In the genomic region with DNA sequence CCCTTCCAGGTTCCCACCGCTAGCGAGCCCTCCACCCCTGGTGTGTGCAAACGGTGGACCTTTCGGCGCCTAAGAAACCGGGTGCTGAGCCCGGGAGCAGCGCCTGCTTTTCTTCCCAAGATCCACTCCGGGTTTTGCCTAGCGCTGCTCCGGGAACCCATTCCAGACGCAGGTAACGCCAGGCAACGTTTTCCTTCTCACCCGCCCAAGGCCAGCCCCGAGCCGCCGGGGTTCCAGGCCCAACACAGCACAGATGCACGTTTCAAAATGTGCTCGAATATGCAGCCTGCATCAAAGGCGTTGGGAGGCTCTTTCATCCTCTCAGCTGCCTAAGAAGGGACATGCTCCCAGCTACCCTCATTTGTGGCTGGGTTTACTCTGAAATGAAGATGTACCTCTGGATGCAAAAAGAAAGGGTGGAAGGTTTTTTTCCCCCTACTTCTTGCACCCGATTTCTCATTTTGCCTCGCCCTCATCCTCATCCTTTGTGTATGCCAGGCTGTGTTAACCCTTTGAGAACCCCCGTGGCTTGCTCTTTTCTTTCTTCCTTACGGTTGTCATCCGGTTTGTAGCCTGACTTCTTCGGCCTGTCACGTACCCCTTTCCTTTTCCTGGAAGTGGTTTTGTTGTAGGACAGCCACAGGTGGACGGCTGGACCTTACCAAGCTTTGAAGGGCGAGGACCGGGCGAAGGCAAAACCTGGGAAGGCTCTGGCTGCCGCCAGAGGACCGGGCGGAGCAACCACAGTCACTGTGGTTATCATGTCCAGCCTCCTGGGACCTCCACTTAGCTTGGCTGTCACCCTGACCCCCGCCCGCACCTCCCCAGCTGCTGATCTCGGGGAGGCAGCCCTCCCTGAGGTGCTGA, we compare ENCODE assay signal across 7 cellular contexts.
A peak's percentile ranks its signal among the peaks of the same experiment; 100 is the strongest.
DNase-seq lines count a peak whose midpoint lies in the region; ATAC-seq lines count a peak whose summit lies in the region.

No MANE protein-coding gene starts in this region.

- H3K9ac ChIP-seq in iPS-15b (ENCODE audit: low read depth, low read length) = peak overlapping the region; percentile 57

- H3K4me3 ChIP-seq in iPS-15b (ENCODE audit: low read depth, low read length) = peak overlapping the region; percentile 61
- peak overlapping the region; percentile 53 for H3K4me3 ChIP-seq in skeletal muscle cell (ENCODE audit: low read depth, low read length)

- H3K27me3 ChIP-seq in iPS-15b (ENCODE audit: control insufficient read depth, insufficient read depth, low read length) = no peaks in the 10 kb centered on the region

- H3K9me3 ChIP-seq in iPS-15b (ENCODE audit: control insufficient read depth, insufficient read depth, low read length) = no peaks in the 10 kb centered on the region

- DNase-seq in NCI-H146 treated with DMSO at 0.1 percent for 48 hours (lab: John Stamatoyannopoulos, UW; ENCODE audit: unreplicated experiment) = peak; percentile 81
- peak in 4 of 5 experiments; percentile 13 to 81 (median 24) for DNase-seq in T-helper 2 cell
- DNase-seq in brain pericyte (ENCODE audit: low read depth, low spot score) = peak; percentile 92
- DNase-seq in skeletal muscle cell (ENCODE audit: low read depth) = peak; percentile 67

- no peaks in the 10 kb centered on the region for H3K36me3 ChIP-seq in iPS-15b (ENCODE audit: control insufficient read depth, insufficient read depth, low read length)

- ATAC-seq in GM18511 (IDR thresholded peaks at IDR 0.05; ENCODE audit: unreplicated experiment) (peak; percentile 95), HG02885 (IDR thresholded peaks at IDR 0.05; ENCODE audit: poor library complexity, unreplicated experiment) (peak; percentile 91)

- peaks cover 11% of the 10 kb centered on the region for H3K4me1 ChIP-seq in iPS-15b (ENCODE audit: control insufficient read depth, insufficient read depth, low read length)

Comparison
In these comparisons a context has a peak if more than half of its experiments do, and no peak if none do; other contexts are left out.
1. Peak in every context shown above with its lines: DNase-seq, ATAC-seq and H3K4me3 ChIP-seq.
2. DNase-seq: peak in every context shown above with its lines; median percentile 92 in brain pericyte; 81 in NCI-H146 treated with DMSO at 0.1 percent for 48 hours; 67 in skeletal muscle cell; 24 in T-helper 2 cell.